In genomic region chr12:104896146-104896545, GRCh38 we compare ENCODE assay signal across 23 cellular contexts.
A peak's percentile ranks its signal among the peaks of the same experiment; 100 is the strongest.
DNase-seq lines count a peak whose midpoint lies in the region; ATAC-seq and FAIRE-seq lines count a peak whose summit lies in the region.
"Had no signal": no experiment of that assay in that cellular context is flagged by ENCODE, and none has a peak within 500 bp of the region (broad histone marks: within the 10 kb centered on the region; RNA-seq: fewer than 3 reads in every experiment).

No MANE protein-coding gene starts in this region.

- no peaks in the 10 kb centered on the region for H3K9me3 ChIP-seq in small intestine (ENCODE audit: control insufficient read depth, low read depth)
- H3K9me3 ChIP-seq: HAP-1, SJSA1 had no signal

- H3K4me1 ChIP-seq in small intestine (ENCODE audit: control insufficient read depth in 2 of 2, insufficient read depth in 1 of 2, low read depth in 1 of 2, low read length in 1 of 2) = no peaks in the 10 kb centered on the region
- H3K4me1 ChIP-seq: HAP-1, SJSA1 had no signal

- H3K27ac ChIP-seq in small intestine (ENCODE audit: low read depth in 1 of 2, low read length in 1 of 2) = no peak overlapping the region
- H3K27ac ChIP-seq: SJSA1 had no signal

- no peak overlapping the region for H3K4me3 ChIP-seq in small intestine (ENCODE audit: low read depth in 1 of 2, low read length in 2 of 2)
- H3K4me3 ChIP-seq: GM23338, HAP-1, SJSA1 had no signal

- H3K27me3 ChIP-seq in small intestine (ENCODE audit: control insufficient read depth in 2 of 2, insufficient read depth in 2 of 2, low read length in 2 of 2) = no peaks in the 10 kb centered on the region

- ATAC-seq in left colon (peak; percentile 42), HG03097 (IDR thresholded peaks at IDR 0.05; ENCODE audit: low FRiP score, unreplicated experiment) (no peak), GM21786 (IDR thresholded peaks at IDR 0.05; ENCODE audit: unreplicated experiment) (no peak)
- ATAC-seq: CD8-positive, alpha-beta T cell; GM23338; Right ventricle myocardium inferior had no signal

- H3K36me3 ChIP-seq in small intestine (ENCODE audit: control insufficient read depth in 2 of 2, insufficient read depth in 2 of 2, low read length in 2 of 2) = no peaks in the 10 kb centered on the region
- H3K36me3 ChIP-seq: HAP-1, SJSA1 had no signal

- DNase-seq in DMS153 (lab: John Stamatoyannopoulos, UW) = peak; percentile 32
- peak; percentile 7 for DNase-seq in NCI-H69 (lab: John Stamatoyannopoulos, UW)
- DNase-seq in left colon = no peak
- peak; percentile 3 for DNase-seq in small intestine
- no peak for DNase-seq in activated effector memory CD4-positive, alpha-beta T cell treated with Interleukin-2 at 50 U/mL for 16 hours
- DNase-seq: C1 segment of cervical spinal cord; CD8-positive, alpha-beta T cell; DND-41; Karpas-422; MV-4-11; NCI-H1105 treated with DMSO at 0.1 percent for 48 hours; NCI-H2081 treated with DMSO at 0.1 percent for 48 hours; NCI-H446 treated with DMSO at 0.1 percent for 48 hours; OCI-M1; T-helper 1 cell had no signal

- FAIRE-seq in small intestine (lab: Jason Lieb, UNC) = no peak
- FAIRE-seq: D721Med, GM12891 had no signal

- intact Hi-C loops in left colon (cut with DNase I, micrococcal nuclease) = no loop called here

Comparison
In these comparisons a context has a peak if more than half of its experiments do, and no peak if none do; other contexts are left out.
1. DNase-seq: peak in DMS153 (single experiment), NCI-H69 (single experiment) and small intestine (single experiment); none in left colon (0 of 2) and activated effector memory CD4-positive, alpha-beta T cell treated with Interleukin-2 at 50 U/mL for 16 hours (single experiment).